9 cellular contexts compared by ENCODE assay signal in the genomic region with DNA sequence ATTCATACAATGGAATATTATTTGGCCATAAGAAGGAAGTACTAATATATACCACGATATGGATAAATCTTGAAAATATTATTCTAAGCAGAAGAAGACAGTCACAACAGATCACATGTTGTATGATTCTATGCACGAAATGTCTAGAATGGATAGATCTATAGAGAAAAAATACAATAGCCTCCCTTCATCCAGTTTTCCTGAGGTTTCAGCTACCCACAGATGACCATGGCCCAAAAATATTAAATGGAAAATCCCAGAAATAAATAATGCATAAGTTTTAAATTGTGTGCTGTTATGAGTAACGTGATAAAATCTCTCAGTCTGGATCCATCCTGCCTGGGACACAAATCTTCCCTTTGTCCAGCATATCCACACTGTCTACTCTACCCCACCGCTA.
"Had no signal": no experiment of that assay in that cellular context is flagged by ENCODE, and none has a peak within 500 bp of the region (broad histone marks: within the 10 kb centered on the region; RNA-seq: fewer than 3 reads in every experiment).

No MANE protein-coding gene starts in this region.

- H3K4me1 ChIP-seq: HAP-1 had no signal

- H3K4me2 ChIP-seq: GM23338 had no signal

- ATAC-seq: GM23338, HCT116 had no signal

- DNase-seq: GM23248, GOT3, H7, H9, HCEC 1CT, HFFc6 had no signal

- H3K27ac ChIP-seq: GM23248 had no signal

- H3K4me3 ChIP-seq: GM23248, GM23338, HAP-1 had no signal

- H3K9me3 ChIP-seq: HAP-1 had no signal

- H3K36me3 ChIP-seq: HAP-1 had no signal

- H2AFZ ChIP-seq: GM23248, GM23338 had no signal
